In the genomic region with DNA sequence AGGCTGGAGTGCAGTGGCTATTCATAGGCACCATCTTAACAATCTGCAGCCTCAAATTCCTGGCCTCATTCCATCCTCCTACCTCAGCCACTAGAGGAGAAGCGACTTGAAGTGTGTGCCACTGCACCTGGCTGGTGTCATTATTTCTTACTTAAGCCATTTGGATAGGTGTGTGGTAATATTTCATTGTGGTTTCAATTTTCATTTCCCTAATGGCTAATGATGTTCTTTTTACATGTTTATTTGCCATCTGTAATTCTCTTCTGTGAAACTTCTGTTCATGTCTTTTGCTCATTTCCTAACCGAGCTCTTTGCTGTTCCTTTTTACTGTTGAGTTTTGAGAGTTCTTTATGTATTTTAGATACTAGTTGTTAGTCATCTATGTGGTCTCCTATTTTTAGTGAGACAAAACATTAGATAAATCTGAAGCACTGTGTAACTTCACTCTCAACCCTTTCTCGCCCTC, we compare ENCODE assay signal across 10 cellular contexts.
DNase-seq lines count a peak whose midpoint lies in the region; ATAC-seq, FAIRE-seq and TF ChIP-seq lines count a peak whose summit lies in the region.
"Had no signal": no experiment of that assay in that cellular context is flagged by ENCODE, and none has a peak within 500 bp of the region (broad histone marks: within the 10 kb centered on the region; RNA-seq: fewer than 3 reads in every experiment).

No MANE protein-coding gene starts in this region.

- FAIRE-seq in urothelium cell line (lab: Jason Lieb, UNC) = no peak

- H3K4me1 Mint-ChIP-seq in GM23338 = no peaks in the 10 kb centered on the region

- H3K27me3 ChIP-seq in GM23338 (ENCODE audit: insufficient read depth) = no peaks in the 10 kb centered on the region
- H3K27me3 ChIP-seq: breast epithelium, SJSA1 had no signal

- no peaks in the 10 kb centered on the region for H3K9me2 ChIP-seq in GM23338 (ENCODE audit: insufficient read depth)

- no peak overlapping the region for H3K4me3 Mint-ChIP-seq in GM23338

- no peak overlapping the region for H3K27ac ChIP-seq in GM23338 (ENCODE audit: low read depth)
- H3K27ac ChIP-seq: breast epithelium, SJSA1 had no signal

- TF ChIP-seq CTCF in fibroblast of mammary gland (conservative IDR thresholded peaks at IDR 0.05; ENCODE audit: control insufficient read depth, insufficient read depth, low read depth, low read length) (no peak), GM23338 (conservative IDR thresholded peaks at IDR 0.05; ENCODE audit: low read depth in 2 of 2) (no peak)

- DNase-seq in fibroblast of mammary gland (ENCODE audit: low read depth) = peak; percentile 7
- DNase-seq in glomerular visceral epithelial cell (ENCODE audit: extremely low spot score) = no peak
- no peak for DNase-seq in urothelium cell line (ENCODE audit: low spot score)
- no peak for DNase-seq in GM23338 (ENCODE audit: low spot score)
- DNase-seq in activated CD4-positive, alpha-beta T cell treated with anti-CD3 and anti-CD28 coated beads, Interleukin-2, amount 50 U/mL, for 1 hour = no peak

- peaks cover 36% of the 10 kb centered on the region for H3K79me2 ChIP-seq in GM23338 (replicated peaks; ENCODE audit: insufficient read depth)

- no peak overlapping the region for H3K27ac Mint-ChIP-seq in GM23338

- H3K4me2 ChIP-seq in GM23338 = no peak overlapping the region

- H3K4me3 ChIP-seq in fibroblast of mammary gland (ENCODE audit: control insufficient read depth, low read depth, low read length) (no peak overlapping the region), GM23338 (no peak overlapping the region)
- H3K4me3 ChIP-seq: breast epithelium, SJSA1 had no signal

- peaks cover 9% of the 10 kb centered on the region for H4K20me1 ChIP-seq in GM23338 (replicated peaks; ENCODE audit: insufficient read depth)

- no peaks in the 10 kb centered on the region for H3K4me1 ChIP-seq in GM23338 (ENCODE audit: insufficient read depth)
- H3K4me1 ChIP-seq: breast epithelium, SJSA1 had no signal

- 0 out of 3 replicates have a peak, but pooled peaks cover 2% of the 10 kb centered on the region for H3K36me3 Mint-ChIP-seq in GM23338 (ENCODE audit: low read depth)

- H2AFZ ChIP-seq in GM23338 = no peak overlapping the region

- ATAC-seq in GM18502 (IDR thresholded peaks at IDR 0.05; ENCODE audit: poor library complexity, unreplicated experiment) (peak; percentile 67), GM21381 (IDR thresholded peaks at IDR 0.05; ENCODE audit: unreplicated experiment) (peak; percentile 70), HG03558 (IDR thresholded peaks at IDR 0.05; ENCODE audit: extremely low read depth, unreplicated experiment) (peak; percentile 53), GM23338 (no peak)

- no peaks in the 10 kb centered on the region for H3K9me3 Mint-ChIP-seq in GM23338

- peaks cover 2% of the 10 kb centered on the region for H3K27me3 Mint-ChIP-seq in GM23338 (ENCODE audit: insufficient read depth, low read depth, poor library complexity)

- H3F3A ChIP-seq in GM23338 (replicated peaks; ENCODE audit: low read depth) = no peaks in the 10 kb centered on the region

- no peaks in the 10 kb centered on the region for H3K36me3 ChIP-seq in GM23338 (ENCODE audit: insufficient read depth)
- H3K36me3 ChIP-seq: breast epithelium, SJSA1 had no signal

TF ChIP-seq in GM23338, 12 proteins besides CTCF, POLR2A, EP300 and RAD21:
- no peak for TF ChIP-seq ZNF331 (CRISPR knock-in tag; IDR thresholded peaks at IDR 0.05; ENCODE audit: low read depth)
- no peak for TF ChIP-seq JUNB (IDR thresholded peaks at IDR 0.05; ENCODE audit: unreplicated experiment)
- no peak for TF ChIP-seq ZNF114 (CRISPR knock-in tag; IDR thresholded peaks at IDR 0.05)
- no peak for TF ChIP-seq EZH2 (IDR thresholded peaks at IDR 0.05; ENCODE audit: low read depth, unreplicated experiment)
- TF ChIP-seq, protein P1, sequence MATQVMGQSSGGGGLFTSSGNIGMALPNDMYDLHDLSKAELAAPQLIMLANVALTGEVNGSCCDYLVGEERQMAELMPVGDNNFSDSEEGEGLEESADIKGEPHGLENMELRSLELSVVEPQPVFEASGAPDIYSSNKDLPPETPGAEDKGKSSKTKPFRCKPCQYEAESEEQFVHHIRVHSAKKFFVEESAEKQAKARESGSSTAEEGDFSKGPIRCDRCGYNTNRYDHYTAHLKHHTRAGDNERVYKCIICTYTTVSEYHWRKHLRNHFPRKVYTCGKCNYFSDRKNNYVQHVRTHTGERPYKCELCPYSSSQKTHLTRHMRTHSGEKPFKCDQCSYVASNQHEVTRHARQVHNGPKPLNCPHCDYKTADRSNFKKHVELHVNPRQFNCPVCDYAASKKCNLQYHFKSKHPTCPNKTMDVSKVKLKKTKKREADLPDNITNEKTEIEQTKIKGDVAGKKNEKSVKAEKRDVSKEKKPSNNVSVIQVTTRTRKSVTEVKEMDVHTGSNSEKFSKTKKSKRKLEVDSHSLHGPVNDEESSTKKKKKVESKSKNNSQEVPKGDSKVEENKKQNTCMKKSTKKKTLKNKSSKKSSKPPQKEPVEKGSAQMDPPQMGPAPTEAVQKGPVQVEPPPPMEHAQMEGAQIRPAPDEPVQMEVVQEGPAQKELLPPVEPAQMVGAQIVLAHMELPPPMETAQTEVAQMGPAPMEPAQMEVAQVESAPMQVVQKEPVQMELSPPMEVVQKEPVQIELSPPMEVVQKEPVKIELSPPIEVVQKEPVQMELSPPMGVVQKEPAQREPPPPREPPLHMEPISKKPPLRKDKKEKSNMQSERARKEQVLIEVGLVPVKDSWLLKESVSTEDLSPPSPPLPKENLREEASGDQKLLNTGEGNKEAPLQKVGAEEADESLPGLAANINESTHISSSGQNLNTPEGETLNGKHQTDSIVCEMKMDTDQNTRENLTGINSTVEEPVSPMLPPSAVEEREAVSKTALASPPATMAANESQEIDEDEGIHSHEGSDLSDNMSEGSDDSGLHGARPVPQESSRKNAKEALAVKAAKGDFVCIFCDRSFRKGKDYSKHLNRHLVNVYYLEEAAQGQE (IDR thresholded peaks at IDR 0.05; ENCODE audit: unreplicated experiment) = no peak
- TF ChIP-seq, protein P2, sequence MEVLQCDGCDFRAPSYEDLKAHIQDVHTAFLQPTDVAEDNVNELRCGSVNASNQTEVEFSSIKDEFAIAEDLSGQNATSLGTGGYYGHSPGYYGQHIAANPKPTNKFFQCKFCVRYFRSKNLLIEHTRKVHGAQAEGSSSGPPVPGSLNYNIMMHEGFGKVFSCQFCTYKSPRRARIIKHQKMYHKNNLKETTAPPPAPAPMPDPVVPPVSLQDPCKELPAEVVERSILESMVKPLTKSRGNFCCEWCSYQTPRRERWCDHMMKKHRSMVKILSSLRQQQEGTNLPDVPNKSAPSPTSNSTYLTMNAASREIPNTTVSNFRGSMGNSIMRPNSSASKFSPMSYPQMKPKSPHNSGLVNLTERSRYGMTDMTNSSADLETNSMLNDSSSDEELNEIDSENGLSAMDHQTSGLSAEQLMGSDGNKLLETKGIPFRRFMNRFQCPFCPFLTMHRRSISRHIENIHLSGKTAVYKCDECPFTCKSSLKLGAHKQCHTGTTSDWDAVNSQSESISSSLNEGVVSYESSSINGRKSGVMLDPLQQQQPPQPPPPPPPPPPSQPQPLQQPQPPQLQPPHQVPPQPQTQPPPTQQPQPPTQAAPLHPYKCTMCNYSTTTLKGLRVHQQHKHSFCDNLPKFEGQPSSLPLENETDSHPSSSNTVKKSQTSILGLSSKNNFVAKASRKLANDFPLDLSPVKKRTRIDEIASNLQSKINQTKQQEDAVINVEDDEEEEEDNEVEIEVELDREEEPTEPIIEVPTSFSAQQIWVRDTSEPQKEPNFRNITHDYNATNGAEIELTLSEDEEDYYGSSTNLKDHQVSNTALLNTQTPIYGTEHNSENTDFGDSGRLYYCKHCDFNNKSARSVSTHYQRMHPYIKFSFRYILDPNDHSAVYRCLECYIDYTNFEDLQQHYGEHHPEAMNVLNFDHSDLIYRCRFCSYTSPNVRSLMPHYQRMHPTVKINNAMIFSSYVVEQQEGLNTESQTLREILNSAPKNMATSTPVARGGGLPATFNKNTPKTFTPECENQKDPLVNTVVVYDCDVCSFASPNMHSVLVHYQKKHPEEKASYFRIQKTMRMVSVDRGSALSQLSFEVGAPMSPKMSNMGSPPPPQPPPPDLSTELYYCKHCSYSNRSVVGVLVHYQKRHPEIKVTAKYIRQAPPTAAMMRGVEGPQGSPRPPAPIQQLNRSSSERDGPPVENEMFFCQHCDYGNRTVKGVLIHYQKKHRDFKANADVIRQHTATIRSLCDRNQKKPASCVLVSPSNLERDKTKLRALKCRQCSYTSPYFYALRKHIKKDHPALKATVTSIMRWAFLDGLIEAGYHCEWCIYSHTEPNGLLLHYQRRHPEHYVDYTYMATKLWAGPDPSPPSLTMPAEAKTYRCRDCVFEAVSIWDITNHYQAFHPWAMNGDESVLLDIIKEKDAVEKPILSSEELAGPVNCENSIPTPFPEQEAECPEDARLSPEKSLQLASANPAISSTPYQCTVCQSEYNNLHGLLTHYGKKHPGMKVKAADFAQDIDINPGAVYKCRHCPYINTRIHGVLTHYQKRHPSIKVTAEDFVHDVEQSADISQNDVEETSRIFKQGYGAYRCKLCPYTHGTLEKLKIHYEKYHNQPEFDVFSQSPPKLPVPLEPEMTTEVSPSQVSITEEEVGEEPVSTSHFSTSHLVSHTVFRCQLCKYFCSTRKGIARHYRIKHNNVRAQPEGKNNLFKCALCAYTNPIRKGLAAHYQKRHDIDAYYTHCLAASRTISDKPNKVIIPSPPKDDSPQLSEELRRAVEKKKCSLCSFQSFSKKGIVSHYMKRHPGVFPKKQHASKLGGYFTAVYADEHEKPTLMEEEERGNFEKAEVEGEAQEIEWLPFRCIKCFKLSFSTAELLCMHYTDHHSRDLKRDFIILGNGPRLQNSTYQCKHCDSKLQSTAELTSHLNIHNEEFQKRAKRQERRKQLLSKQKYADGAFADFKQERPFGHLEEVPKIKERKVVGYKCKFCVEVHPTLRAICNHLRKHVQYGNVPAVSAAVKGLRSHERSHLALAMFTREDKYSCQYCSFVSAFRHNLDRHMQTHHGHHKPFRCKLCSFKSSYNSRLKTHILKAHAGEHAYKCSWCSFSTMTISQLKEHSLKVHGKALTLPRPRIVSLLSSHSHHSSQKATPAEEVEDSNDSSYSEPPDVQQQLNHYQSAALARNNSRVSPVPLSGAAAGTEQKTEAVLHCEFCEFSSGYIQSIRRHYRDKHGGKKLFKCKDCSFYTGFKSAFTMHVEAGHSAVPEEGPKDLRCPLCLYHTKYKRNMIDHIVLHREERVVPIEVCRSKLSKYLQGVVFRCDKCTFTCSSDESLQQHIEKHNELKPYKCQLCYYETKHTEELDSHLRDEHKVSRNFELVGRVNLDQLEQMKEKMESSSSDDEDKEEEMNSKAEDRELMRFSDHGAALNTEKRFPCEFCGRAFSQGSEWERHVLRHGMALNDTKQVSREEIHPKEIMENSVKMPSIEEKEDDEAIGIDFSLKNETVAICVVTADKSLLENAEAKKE (CRISPR knock-in tag; IDR thresholded peaks at IDR 0.05) = no peak
